Comparison of ENCODE assay signal across 8 cellular contexts in the genomic region with DNA sequence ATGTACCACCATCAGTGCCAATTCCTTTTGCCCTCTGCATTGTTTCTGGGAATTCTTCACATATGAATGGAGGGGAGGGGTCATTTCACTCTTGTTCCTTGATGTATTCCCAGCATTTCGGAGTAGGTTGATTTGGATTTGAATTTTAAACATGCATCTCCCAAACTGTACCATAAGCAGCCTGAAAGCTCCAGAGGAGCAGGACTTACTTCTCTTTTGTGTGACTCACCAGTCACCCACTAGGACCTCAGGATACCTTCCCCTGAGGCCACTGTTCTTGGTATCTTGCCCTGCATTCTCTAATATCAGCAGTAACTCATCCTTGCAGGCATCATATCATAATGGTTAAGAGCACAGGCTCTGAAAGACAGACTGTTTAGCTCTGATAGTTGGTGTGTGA. TPM values are rescaled to one million over a fixed set of nuclear protein-coding genes. Genes with fewer than 3 reads are reported as not detected.
DNase-seq lines count a peak whose midpoint lies in the region; ATAC-seq and TF ChIP-seq lines count a peak whose summit lies in the region.

No MANE protein-coding gene starts in this region.

- intact Hi-C loops in colonic mucosa (cut with DNase I): no loop called here

- no peaks in the 10 kb centered on the region for H3K9me3 ChIP-seq in BLaER1 treated with 17β-estradiol and CSF1 and Interleukin-3, amounts not matched to agents 10 nM and 100 nM (replicated peaks in 1 of 11)
- H3K9me3 ChIP-seq in colonic mucosa: no peaks in the 10 kb centered on the region

- H3K4me3 ChIP-seq in BLaER1 treated with 17β-estradiol and CSF1 and Interleukin-3, amounts not matched to agents 10 nM and 100 nM: peak overlapping the region; percentile 76 to 98 (median 90)
- peak overlapping the region; percentile 55 for H3K4me3 ChIP-seq in colonic mucosa

- no peaks in the 10 kb centered on the region for H3K27me3 Mint-ChIP-seq in natural killer cell treated with Interleukin-12 subunit alpha and Interleukin-12 subunit beta and Interleukin-15 and Interleukin-18, amount 100 ng/mL, for 72 hours

- H3K4me1 ChIP-seq in BLaER1 treated with 17β-estradiol and CSF1 and Interleukin-3, amounts not matched to agents 10 nM and 100 nM: peaks cover 25 to 36% (median 32%) of the 10 kb centered on the region in 10 experiments
- peaks cover 11% of the 10 kb centered on the region for H3K4me1 ChIP-seq in colonic mucosa

- peaks cover 30 to 50% (median 41%) of the 10 kb centered on the region in 11 experiments for H3K36me3 ChIP-seq in BLaER1 treated with 17β-estradiol and CSF1 and Interleukin-3, amounts not matched to agents 10 nM and 100 nM
- no peaks in the 10 kb centered on the region for H3K36me3 ChIP-seq in colonic mucosa

- no peak for ATAC-seq in natural killer cell treated with Interleukin-12 subunit alpha and Interleukin-12 subunit beta and Interleukin-15 and Interleukin-18, amount 100 ng/mL, for 72 hours
- ATAC-seq in HG02759 (IDR thresholded peaks at IDR 0.05; ENCODE audit: unreplicated experiment) (no peak), HG03045 (IDR thresholded peaks at IDR 0.05; ENCODE audit: unreplicated experiment) (no peak), HG03108 (IDR thresholded peaks at IDR 0.05; ENCODE audit: unreplicated experiment) (no peak)

- peaks cover 36 to 37% of the 10 kb centered on the region in 2 donors for H3K4me1 Mint-ChIP-seq in natural killer cell treated with Interleukin-12 subunit alpha and Interleukin-12 subunit beta and Interleukin-15 and Interleukin-18, amount 100 ng/mL, for 72 hours (ENCODE audit: low read depth in 2 of 2)

- peak overlapping the region; percentile 86 for H3K4me3 Mint-ChIP-seq in natural killer cell treated with Interleukin-12 subunit alpha and Interleukin-12 subunit beta and Interleukin-15 and Interleukin-18, amount 100 ng/mL, for 72 hours

- no peaks in the 10 kb centered on the region for H3K36me3 Mint-ChIP-seq in natural killer cell treated with Interleukin-12 subunit alpha and Interleukin-12 subunit beta and Interleukin-15 and Interleukin-18, amount 100 ng/mL, for 72 hours

- DNase-seq in M059J (ENCODE audit: low read depth) (peak; percentile 63), colonic mucosa (no peak), COR-L47 (lab: John Stamatoyannopoulos, UW) (no peak)
- no peak for DNase-seq in natural killer cell treated with Interleukin-12 subunit alpha and Interleukin-12 subunit beta and Interleukin-15 and Interleukin-18, amount 100 ng/mL, for 72 hours (ENCODE audit: low spot score)

- H3K4me2 ChIP-seq in BLaER1 treated with 17β-estradiol and CSF1 and Interleukin-3, amounts not matched to agents 10 nM and 100 nM: peak overlapping the region; percentile 81 to 99 (median 91)

- peak overlapping the region; percentile 83 to 92 for H3K27ac Mint-ChIP-seq in natural killer cell treated with Interleukin-12 subunit alpha and Interleukin-12 subunit beta and Interleukin-15 and Interleukin-18, amount 100 ng/mL, for 72 hours

- no peaks in the 10 kb centered on the region for H3K27me3 ChIP-seq in BLaER1 treated with 17β-estradiol and CSF1 and Interleukin-3, amounts not matched to agents 10 nM and 100 nM
- H3K27me3 ChIP-seq in colonic mucosa: no peaks in the 10 kb centered on the region

- no peak for TF ChIP-seq CTCF in colonic mucosa (IDR thresholded peaks at IDR 0.05)

- peak overlapping the region; percentile 83 to 95 (median 92) for H3K9ac ChIP-seq in BLaER1 treated with 17β-estradiol and CSF1 and Interleukin-3, amounts not matched to agents 10 nM and 100 nM
- H3K9ac ChIP-seq in colonic mucosa (ENCODE audit: low read depth in 2 of 2, low read length in 2 of 2): peak overlapping the region; percentile 88 to 98

- H3K27ac ChIP-seq in BLaER1 treated with 17β-estradiol and CSF1 and Interleukin-3, amounts not matched to agents 10 nM and 100 nM: peak overlapping the region; percentile 82 to 96 (median 92); a peak in 21 of 22 replicates
- no peak overlapping the region for H3K27ac ChIP-seq in colonic mucosa

- H3K9me3 Mint-ChIP-seq in natural killer cell treated with Interleukin-12 subunit alpha and Interleukin-12 subunit beta and Interleukin-15 and Interleukin-18, amount 100 ng/mL, for 72 hours: no peaks in the 10 kb centered on the region

- no peaks in the 10 kb centered on the region for H4K20me1 ChIP-seq in BLaER1 treated with 17β-estradiol and CSF1 and Interleukin-3, amounts not matched to agents 10 nM and 100 nM

RNA-seq across cellular contexts. Expression of gene MRPL2, which starts 0.7 kb away (rescaled TPM):
- 43.4 and 55.4 TPM in 2 replicates for total RNA-seq in M059J (2014; rRNA removed; shearing (Covaris generic))
- 100 to 1,000 TPM in 1 of 2 donors, 10 to 100 TPM in 1; 73.2 to 112 TPM for total RNA-seq in colonic mucosa
- total RNA-seq in natural killer cell treated with Interleukin-12 subunit alpha and Interleukin-12 subunit beta and Interleukin-15 and Interleukin-18, amount 100 ng/mL, for 72 hours: 10 to 100 TPM; 41.7 to 59.6 TPM

RNA-seq across cellular contexts. Expression of gene KLC4, which starts 0.9 kb away (rescaled TPM):
- 14.7 and 21.1 TPM in 2 replicates for total RNA-seq in M059J (2014; rRNA removed; shearing (Covaris generic))
- 100 to 1,000 TPM in 1 of 2 donors, 10 to 100 TPM in 1; 98.8 to 101 TPM for total RNA-seq in colonic mucosa
- total RNA-seq in natural killer cell treated with Interleukin-12 subunit alpha and Interleukin-12 subunit beta and Interleukin-15 and Interleukin-18, amount 100 ng/mL, for 72 hours: 10 to 100 TPM; 12.3 to 13.0 TPM

RNA-seq across cellular contexts. Expression of gene CUL7, which starts 4.9 kb away (rescaled TPM):
- 8.3 and 17.7 TPM in 2 replicates for total RNA-seq in M059J (2014; rRNA removed; shearing (Covaris generic))
- 10 to 100 TPM; 13.7 to 15.3 TPM for total RNA-seq in colonic mucosa
- total RNA-seq in natural killer cell treated with Interleukin-12 subunit alpha and Interleukin-12 subunit beta and Interleukin-15 and Interleukin-18, amount 100 ng/mL, for 72 hours: 1 to 10 TPM; 8.3 to 9.8 TPM

RNA-seq across cellular contexts. Expression of gene PTK7, which starts 17.6 kb away (rescaled TPM):
- total RNA-seq in M059J (2014; rRNA removed; shearing (Covaris generic)): 76.3 and 162 TPM in 2 replicates
- total RNA-seq in colonic mucosa: 10 to 100 TPM; 15.1 to 15.9 TPM
- total RNA-seq in natural killer cell treated with Interleukin-12 subunit alpha and Interleukin-12 subunit beta and Interleukin-15 and Interleukin-18, amount 100 ng/mL, for 72 hours: 1 to 10 TPM; 1.2 to 4.1 TPM

RNA-seq across cellular contexts. Expression of gene RRP36, which starts 37.1 kb away (rescaled TPM):
- 153 and 195 TPM in 2 replicates for total RNA-seq in M059J (2014; rRNA removed; shearing (Covaris generic))
- total RNA-seq in colonic mucosa: 10 to 100 TPM; 35.5 to 61.4 TPM
- total RNA-seq in natural killer cell treated with Interleukin-12 subunit alpha and Interleukin-12 subunit beta and Interleukin-15 and Interleukin-18, amount 100 ng/mL, for 72 hours: 10 to 100 TPM; 86.9 to 96.5 TPM
